Comparison of ENCODE assay signal across 9 cellular contexts in genomic region chr4:75687125-75687524, GRCh38. TPM values are rescaled to one million over a fixed set of nuclear protein-coding genes. Genes with fewer than 3 reads are reported as not detected.
A peak's percentile ranks its signal among the peaks of the same experiment; 100 is the strongest.
DNase-seq lines count a peak whose midpoint lies in the region; ATAC-seq and TF ChIP-seq lines count a peak whose summit lies in the region.
"Not testable (repeated sequence)": the region's sequence is repeated elsewhere in the genome, so short reads cannot be mapped to it uniquely, and the experiment has no call there.
"Had no signal": no experiment of that assay in that cellular context is flagged by ENCODE, and none has a peak within 500 bp of the region (broad histone marks: within the 10 kb centered on the region; RNA-seq: fewer than 3 reads in every experiment).

No MANE protein-coding gene starts in this region.

- not testable (repeated sequence) for H3K4me3 Mint-ChIP-seq in CD4-positive, alpha-beta T cell; activated CD8-positive, alpha-beta T cell treated with anti-CD3 and anti-CD28 coated beads, Interleukin-2, amount 10 ng/mL, durations not matched to agents 7 days and 5 days; activated naive CD8-positive, alpha-beta T cell treated with anti-CD3 and anti-CD28 coated beads for 36 hours
- peak overlapping the region; percentile 38 to 41 for H3K4me3 Mint-ChIP-seq in effector memory CD8-positive, alpha-beta T cell
- peak overlapping the region; percentile 57 for H3K4me3 Mint-ChIP-seq in natural killer cell

- peaks cover 35% of the 10 kb centered on the region for H3K4me1 Mint-ChIP-seq in CD4-positive, alpha-beta T cell (ENCODE audit: low read depth)
- peaks cover 40% of the 10 kb centered on the region for H3K4me1 Mint-ChIP-seq in activated CD8-positive, alpha-beta T cell treated with anti-CD3 and anti-CD28 coated beads, Interleukin-2, amount 10 ng/mL, durations not matched to agents 7 days and 5 days (ENCODE audit: low read depth)
- peaks cover 38% of the 10 kb centered on the region for H3K4me1 Mint-ChIP-seq in activated naive CD8-positive, alpha-beta T cell treated with anti-CD3 and anti-CD28 coated beads for 36 hours
- peaks cover 17 to 20% of the 10 kb centered on the region in 2 donors for H3K4me1 Mint-ChIP-seq in effector memory CD8-positive, alpha-beta T cell (ENCODE audit: low read depth in 2 of 2)
- H3K4me1 Mint-ChIP-seq in natural killer cell: peaks cover 26 to 36% of the 10 kb centered on the region in 2 donors

- not testable (repeated sequence) for H3K27me3 ChIP-seq in CD4-positive, alpha-beta T cell (ENCODE audit: control insufficient read depth, insufficient read depth, low read length); thymus (ENCODE audit: control insufficient read depth, insufficient read depth)

- DNase-seq in CD4-positive, alpha-beta T cell; activated CD8-positive, alpha-beta T cell treated with anti-CD3 and anti-CD28 coated beads, Interleukin-2, amount 10 ng/mL, durations not matched to agents 7 days and 5 days; activated naive CD8-positive, alpha-beta T cell treated with anti-CD3 and anti-CD28 coated beads for 36 hours; effector memory CD8-positive, alpha-beta T cell; natural killer cell: not testable (repeated sequence)

- TF ChIP-seq CTCF in CD4-positive, alpha-beta T cell (IDR thresholded peaks at IDR 0.05); HEK293 (tag by site-specific recombination; IDR thresholded peaks at IDR 0.05); natural killer cell (IDR thresholded peaks at IDR 0.05): not testable (repeated sequence)

- not testable (repeated sequence) for H3K27me3 Mint-ChIP-seq in CD4-positive, alpha-beta T cell; activated CD8-positive, alpha-beta T cell treated with anti-CD3 and anti-CD28 coated beads, Interleukin-2, amount 10 ng/mL, durations not matched to agents 7 days and 5 days (ENCODE audit: low read depth); activated naive CD8-positive, alpha-beta T cell treated with anti-CD3 and anti-CD28 coated beads for 36 hours; effector memory CD8-positive, alpha-beta T cell; natural killer cell (ENCODE audit: low read depth in 2 of 2)

- intact Hi-C loops in CD4-positive, alpha-beta T cell (cut with DNase I, micrococcal nuclease): not testable (repeated sequence)
- intact Hi-C loops in natural killer cell (cut with micrococcal nuclease): loop anchor here (2.0 to 5.0 kb wide), 2 partner anchors 14 to 35 kb away; partner anchors contain the start of genes G3BP2 and USO1

- POLR2A ChIA-PET in CD4-positive, alpha-beta T cell (lab: Charles Lee): interaction anchor here (0.7 to 3.4 kb wide), 2 partner anchors 14 to 37 kb away, joined by 3 to 14 read pairs; partner anchors contain the start of genes G3BP2 and USO1
- POLR2A ChIA-PET in HEK293 (lab: Yijun Ruan, JAX): not testable (repeated sequence)
- POLR2A ChIA-PET in activated CD8-positive, alpha-beta T cell treated with anti-CD3 and anti-CD28 coated beads, Interleukin-2, amount 10 ng/mL, durations not matched to agents 7 days and 5 days (lab: Charles Lee): interaction anchor here (1.1 to 2.2 kb wide), 2 partner anchors 13 to 19 kb away, joined by 3 to 8 read pairs; no protein-coding TSS in a partner anchor

- H3K9me3 ChIP-seq in CD4-positive, alpha-beta T cell (ENCODE audit: control insufficient read depth, low read length); HEK293 (ENCODE audit: control insufficient read depth, insufficient read depth, low read depth, low read length); thymus (ENCODE audit: control insufficient read depth): not testable (repeated sequence)

- not testable (repeated sequence) for H3K36me3 Mint-ChIP-seq in CD4-positive, alpha-beta T cell (ENCODE audit: low read depth); activated naive CD8-positive, alpha-beta T cell treated with anti-CD3 and anti-CD28 coated beads for 36 hours; effector memory CD8-positive, alpha-beta T cell (ENCODE audit: insufficient read depth); natural killer cell
- H3K36me3 Mint-ChIP-seq in activated CD8-positive, alpha-beta T cell treated with anti-CD3 and anti-CD28 coated beads, Interleukin-2, amount 10 ng/mL, durations not matched to agents 7 days and 5 days (ENCODE audit: low read depth): peaks cover 23% of the 10 kb centered on the region

- not testable (repeated sequence) for H3K27ac ChIP-seq in CD4-positive, alpha-beta T cell (ENCODE audit: low read depth, low read length); HEK293 (ENCODE audit: extremely low read depth, low read depth, low read length)
- peak overlapping the region; percentile 53 for H3K27ac ChIP-seq in thymus (ENCODE audit: low read depth)

- not testable (repeated sequence) for H3K4me3 ChIP-seq in HEK293 (ENCODE audit: low read depth, low read length); thymus (ENCODE audit: low read length)

- ATAC-seq in CD4-positive, alpha-beta T cell (ENCODE audit: poor library complexity); activated CD8-positive, alpha-beta T cell treated with anti-CD3 and anti-CD28 coated beads, Interleukin-2, amount 10 ng/mL, durations not matched to agents 7 days and 5 days; effector memory CD8-positive, alpha-beta T cell (replicated peaks); natural killer cell: not testable (repeated sequence)

- 95% methylated on average over 1 of the region's 1 CpG for WGBS in thymus

- not testable (repeated sequence) for H3K4me1 ChIP-seq in HEK293 (ENCODE audit: control insufficient read depth, insufficient read depth, low read length); thymus (ENCODE audit: control insufficient read depth, insufficient read depth, low read length)

- H3K9me3 Mint-ChIP-seq in CD4-positive, alpha-beta T cell; activated CD8-positive, alpha-beta T cell treated with anti-CD3 and anti-CD28 coated beads, Interleukin-2, amount 10 ng/mL, durations not matched to agents 7 days and 5 days (ENCODE audit: insufficient read depth); activated naive CD8-positive, alpha-beta T cell treated with anti-CD3 and anti-CD28 coated beads for 36 hours; effector memory CD8-positive, alpha-beta T cell; natural killer cell: not testable (repeated sequence)

- H3K36me3 ChIP-seq in HEK293 (ENCODE audit: control insufficient read depth in 2 of 2, insufficient read depth in 1 of 2, low read length in 2 of 2); thymus (ENCODE audit: control insufficient read depth, insufficient read depth): not testable (repeated sequence)

- CTCF ChIA-PET in CD4-positive, alpha-beta T cell (lab: Charles Lee): interaction anchor here (0.6 to 0.9 kb wide), 2 partner anchors 34 to 37 kb away, joined by 3 read pairs; partner anchors contain the start of gene USO1
- CTCF ChIA-PET in HEK293 (lab: Yijun Ruan, JAX): not testable (repeated sequence)
- CTCF ChIA-PET in activated CD8-positive, alpha-beta T cell treated with anti-CD3 and anti-CD28 coated beads, Interleukin-2, amount 10 ng/mL, durations not matched to agents 7 days and 5 days (lab: Charles Lee): interaction anchor here (1.6 to 2.1 kb wide), 3 partner anchors 11 to 37 kb away, joined by 4 to 9 read pairs (median 4); partner anchors contain the start of gene USO1

- peak overlapping the region; percentile 43 for H3K27ac Mint-ChIP-seq in CD4-positive, alpha-beta T cell
- H3K27ac Mint-ChIP-seq in activated CD8-positive, alpha-beta T cell treated with anti-CD3 and anti-CD28 coated beads, Interleukin-2, amount 10 ng/mL, durations not matched to agents 7 days and 5 days: peak overlapping the region; percentile 63
- H3K27ac Mint-ChIP-seq in activated naive CD8-positive, alpha-beta T cell treated with anti-CD3 and anti-CD28 coated beads for 36 hours: peak overlapping the region; percentile 16
- peak overlapping the region; percentile 5 to 41 for H3K27ac Mint-ChIP-seq in effector memory CD8-positive, alpha-beta T cell
- peak overlapping the region; percentile 65 to 69 for H3K27ac Mint-ChIP-seq in natural killer cell

TF ChIP-seq in HEK293, 187 proteins besides CTCF, POLR2A, EP300 and RAD21:
- peak; percentile 80 for TF ChIP-seq SETDB1 (IDR thresholded peaks at IDR 0.05; ENCODE audit: insufficient read length, low read length)

RNA-seq across cellular contexts. Expression of gene G3BP2, which starts 13.9 kb away (rescaled TPM):
- 100 to 1,000 TPM; 319 to 322 TPM for total RNA-seq in CD4-positive, alpha-beta T cell
- total RNA-seq in activated CD8-positive, alpha-beta T cell treated with anti-CD3 and anti-CD28 coated beads, Interleukin-2, amount 10 ng/mL, durations not matched to agents 7 days and 5 days: 100 to 1,000 TPM; 173 to 178 TPM
- total RNA-seq in activated naive CD8-positive, alpha-beta T cell treated with anti-CD3 and anti-CD28 coated beads for 36 hours: 100 to 1,000 TPM; 249 to 251 TPM
- total RNA-seq in natural killer cell: 100 to 1,000 TPM; 204 to 233 (median 214) TPM
- polyA plus RNA-seq in thymus: 43.3 TPM

RNA-seq across cellular contexts. Expression of gene USO1, which starts 37.3 kb away (rescaled TPM):
- total RNA-seq in CD4-positive, alpha-beta T cell: 10 to 100 TPM; 10.5 to 10.9 TPM
- 10 to 100 TPM; 32.5 to 37.5 TPM for total RNA-seq in activated CD8-positive, alpha-beta T cell treated with anti-CD3 and anti-CD28 coated beads, Interleukin-2, amount 10 ng/mL, durations not matched to agents 7 days and 5 days
- total RNA-seq in activated naive CD8-positive, alpha-beta T cell treated with anti-CD3 and anti-CD28 coated beads for 36 hours: 10 to 100 TPM; 43.7 to 45.7 TPM
- 10 to 100 TPM; 29.7 to 38.4 (median 32.2) TPM for total RNA-seq in natural killer cell
- 42.6 TPM for polyA plus RNA-seq in thymus

RNA-seq across cellular contexts. Expression of gene CDKL2, which starts 56.8 kb away (rescaled TPM):
- total RNA-seq in CD4-positive, alpha-beta T cell: under 1 TPM; 0.38 to 0.92 TPM
- total RNA-seq in activated CD8-positive, alpha-beta T cell treated with anti-CD3 and anti-CD28 coated beads, Interleukin-2, amount 10 ng/mL, durations not matched to agents 7 days and 5 days: under 1 TPM; 0.45 to 0.60 TPM
- under 1 TPM; 0.60 to 0.84 TPM for total RNA-seq in activated naive CD8-positive, alpha-beta T cell treated with anti-CD3 and anti-CD28 coated beads for 36 hours
- under 1 TPM; 0.19 to 0.63 (median 0.32) TPM for total RNA-seq in natural killer cell
- polyA plus RNA-seq in thymus: 0.25 TPM
- total RNA-seq: A172, G401 had no signal

Comparison
In these comparisons a context has a peak if more than half of its experiments do, and no peak if none do; other contexts are left out.
1. H3K27ac Mint-ChIP-seq: peak in every context shown above with its lines; median percentile 67 in natural killer cell; 63 in activated CD8-positive, alpha-beta T cell treated with anti-CD3 and anti-CD28 coated beads, Interleukin-2, amount 10 ng/mL, durations not matched to agents 7 days and 5 days; 43 in CD4-positive, alpha-beta T cell; 23 in effector memory CD8-positive, alpha-beta T cell; 16 in activated naive CD8-positive, alpha-beta T cell treated with anti-CD3 and anti-CD28 coated beads for 36 hours.